Comparison of ENCODE assay signal across 26 cellular contexts in genomic region chr3:14281053-14281452, GRCh38.
"Had no signal": no experiment of that assay in that cellular context is flagged by ENCODE, and none has a peak within 500 bp of the region (broad histone marks: within the 10 kb centered on the region; RNA-seq: fewer than 3 reads in every experiment).

No MANE protein-coding gene starts in this region.

- H3K27ac ChIP-seq: ascending aorta, breast epithelium, coronary artery, dorsolateral prefrontal cortex, foreskin keratinocyte, gastrocnemius medialis, VCaP had no signal

- DNase-seq: activated CD4-positive, alpha-beta memory T cell treated with anti-CD3 and anti-CD28 coated beads, Interleukin-2, amount 10 ng/mL, durations not matched to agents 7 days and 5 days; activated CD4-positive, alpha-beta T cell treated with anti-CD3 and anti-CD28 coated beads for 1 hour; activated CD4-positive, alpha-beta T cell treated with anti-CD3 and anti-CD28 coated beads for 4 hours; activated CD4-positive, alpha-beta T cell treated with anti-CD3 and anti-CD28 coated beads, Interleukin-2, amount 10 ng/mL, durations not matched to agents 7 days and 5 days; activated CD4-positive, alpha-beta T cell treated with anti-CD3 and anti-CD28 coated beads, Interleukin-2, amount 50 U/mL, for 4 hours; activated CD8-positive, alpha-beta memory T cell treated with anti-CD3 and anti-CD28 coated beads, Interleukin-2, amount 50 U/mL, for 48 hours; activated gamma-delta T cell; activated naive CD4-positive, alpha-beta T cell; activated naive CD4-positive, alpha-beta T cell treated with anti-CD3 and anti-CD28 coated beads, Interleukin-2, amount 10 ng/mL, durations not matched to agents 7 days and 5 days; activated naive CD8-positive, alpha-beta T cell treated with anti-CD3 and anti-CD28 coated beads, Interleukin-2, amount 10 ng/mL, durations not matched to agents 7 days and 5 days; activated T-cell treated with anti-CD3 and anti-CD28 coated beads for 4 hours; activated T-cell treated with anti-CD3 and anti-CD28 coated beads, Interleukin-2, amount 50 U/mL, for 24 hours; activated T-cell treated with anti-CD3 and anti-CD28 coated beads, Interleukin-2, amount 50 U/mL, for 72 hours; dorsolateral prefrontal cortex; effector memory CD4-positive, alpha-beta T cell; endodermal cell; gastrocnemius medialis; glutamatergic neuron; T-helper 2 cell had no signal

- H3K4me1 ChIP-seq: ascending aorta, breast epithelium, foreskin keratinocyte had no signal

- H3K36me3 ChIP-seq: ascending aorta, breast epithelium, gastrocnemius medialis had no signal

- H3K27me3 ChIP-seq: ascending aorta, gastrocnemius medialis had no signal

- ATAC-seq: activated naive CD4-positive, alpha-beta T cell treated with anti-CD3 and anti-CD28 coated beads, Interleukin-2, amount 50 U/mL, for 72 hours; activated T-cell treated with anti-CD3 and anti-CD28 coated beads, Interleukin-2, amount 50 U/mL, for 72 hours; gastrocnemius medialis; WTC11 had no signal

- H3K9me3 ChIP-seq: ascending aorta, breast epithelium, gastrocnemius medialis had no signal

- H3K4me3 ChIP-seq: ascending aorta, breast epithelium, coronary artery, dorsolateral prefrontal cortex, gastrocnemius medialis had no signal
